16 cellular contexts compared by ENCODE assay signal in the genomic region with DNA sequence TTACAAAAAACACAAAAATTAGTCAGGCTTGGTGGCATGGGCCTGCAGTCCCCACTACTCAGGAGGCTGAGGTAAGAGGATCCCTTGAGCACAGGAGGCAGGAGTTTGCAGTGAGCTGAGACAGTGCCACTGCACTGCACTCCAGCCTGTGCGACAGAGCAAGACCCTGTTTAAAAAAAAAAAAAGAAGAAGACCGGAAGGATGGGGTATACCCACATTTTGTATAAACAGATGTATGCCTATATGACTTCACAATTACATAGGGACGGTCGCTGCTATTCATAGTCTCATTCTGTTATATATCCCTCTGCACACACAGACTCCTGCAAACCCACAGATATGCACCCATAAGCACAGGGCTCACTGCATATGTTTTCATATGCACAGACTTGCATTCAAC. TPM values are rescaled to one million over a fixed set of nuclear protein-coding genes. Genes with fewer than 3 reads are reported as not detected.
DNase-seq lines count a peak whose midpoint lies in the region; ATAC-seq, FAIRE-seq and TF ChIP-seq lines count a peak whose summit lies in the region.
"Had no signal": no experiment of that assay in that cellular context is flagged by ENCODE, and none has a peak within 500 bp of the region (broad histone marks: within the 10 kb centered on the region; RNA-seq: fewer than 3 reads in every experiment).

No MANE protein-coding gene starts in this region.

- CTCF ChIA-PET in H1 (lab: Charles Lee; ENCODE audit: partially characterized antibody): interaction anchor here (0.9 to 1.6 kb wide), 3 partner anchors 8 to 52 kb away, joined by 3 read pairs; no protein-coding TSS in a partner anchor

- H3K27me3 ChIP-seq in BLaER1 treated with 17β-estradiol and CSF1 and Interleukin-3, amounts not matched to agents 10 nM and 100 nM: no peaks in the 10 kb centered on the region
- no peaks in the 10 kb centered on the region for H3K27me3 ChIP-seq in SU-DHL-6 (ENCODE audit: low read length)
- H3K27me3 ChIP-seq in H1 (replicated peaks in 1 of 4; ENCODE audit: control insufficient read depth in 3 of 4, extremely low read depth in 1 of 4, insufficient read depth in 3 of 4, low read length in 3 of 4): no peaks in the 10 kb centered on the region
- no peaks in the 10 kb centered on the region for H3K27me3 ChIP-seq in MG63
- H3K27me3 ChIP-seq: BE2C had no signal

- no peak overlapping the region for H3K23ac ChIP-seq in H1 (ENCODE audit: insufficient read length)

- no peak overlapping the region for H4K5ac ChIP-seq in H1 (ENCODE audit: insufficient read length, low read depth, low read length)

- no peak overlapping the region for H4K8ac ChIP-seq in H1 (ENCODE audit: extremely low read depth, insufficient read depth, low read length)

- H2BK15ac ChIP-seq in H1 (ENCODE audit: low read length): no peak overlapping the region

- TF ChIP-seq EP300 in H1 (IDR thresholded peaks at IDR 0.05; ENCODE audit: borderline replicate concordance in 1 of 2, low read depth in 2 of 2, low read length in 2 of 2): no peak

- H2BK120ac ChIP-seq in H1 (replicated peaks; ENCODE audit: low read depth, low read length): no peak overlapping the region

- H2AFZ ChIP-seq in SU-DHL-6 (ENCODE audit: low read depth, low read length, severe bottlenecking): no peak overlapping the region
- peak overlapping the region; percentile 65; the same call in 1 of the 2 replicates for H2AFZ ChIP-seq in H1 (ENCODE audit: low read length)

- peak overlapping the region; percentile 7 to 87 (median 77) for H3K4me2 ChIP-seq in BLaER1 treated with 17β-estradiol and CSF1 and Interleukin-3, amounts not matched to agents 10 nM and 100 nM
- H3K4me2 ChIP-seq in SU-DHL-6 (ENCODE audit: low read depth, low read length, poor library complexity, severe bottlenecking) (peak overlapping the region; percentile 63), H1 (ENCODE audit: insufficient read depth in 1 of 2, low read depth in 2 of 2, low read length in 2 of 2) (no peak overlapping the region)
- H3K4me2 ChIP-seq: KMS-11 had no signal

- WGBS in H1 (ENCODE audit: extremely low coverage in 1 of 2, insufficient coverage in 1 of 2, insufficient read length in 1 of 2, insufficient replicate concordance in 2 of 2, low coverage in 1 of 2, low lambda C conversion rate in 2 of 2, missing lambda C conversion rate in 1 of 2), 2 experiments: 90% methylated on average over 4 of the region's 4 CpGs; no CpG with 5 or more reads in 1 of the 2 experiments

- H2AK5ac ChIP-seq in H1 (ENCODE audit: low read depth, low read length): no peak overlapping the region

- no peaks in the 10 kb centered on the region for H3K9me3 ChIP-seq in BLaER1 treated with 17β-estradiol and CSF1 and Interleukin-3, amounts not matched to agents 10 nM and 100 nM (replicated peaks in 1 of 11)
- no peaks in the 10 kb centered on the region for H3K9me3 ChIP-seq in SU-DHL-6 (ENCODE audit: insufficient read depth, low read length)
- no peaks in the 10 kb centered on the region for H3K9me3 ChIP-seq in H1 (ENCODE audit: insufficient read depth in 2 of 2, low read depth in 1 of 2, low read length in 1 of 2)
- H3K9me3 ChIP-seq in MG63: no peaks in the 10 kb centered on the region
- H3K9me3 ChIP-seq: BE2C had no signal

- no peak overlapping the region for H3K56ac ChIP-seq in H1 (replicated peaks; ENCODE audit: insufficient read length, low read depth, low read length)

- H3K4me3 ChIP-seq in BLaER1 treated with 17β-estradiol and CSF1 and Interleukin-3, amounts not matched to agents 10 nM and 100 nM: peak overlapping the region in 1 of 10 experiments; percentile 7; a peak in 1 of 20 replicates
- H3K4me3 ChIP-seq in SU-DHL-6 (ENCODE audit: insufficient read depth, low read length, poor library complexity, severe bottlenecking) (peak overlapping the region; percentile 11), H1 (ENCODE audit: extremely low read depth in 1 of 4, insufficient read depth in 2 of 4, low read depth in 3 of 4, low read length in 4 of 4) (no peak overlapping the region), MG63 (no peak overlapping the region)

- TF ChIP-seq CTCF in SU-DHL-6 (IDR thresholded peaks at IDR 0.05; ENCODE audit: insufficient read depth, low read length, poor library complexity, severe bottlenecking): no peak
- TF ChIP-seq CTCF in H1 (IDR thresholded peaks at IDR 0.05; ENCODE audit: control extremely low read depth in 1 of 3, insufficient read depth in 1 of 3, low read depth in 1 of 3, low read length in 3 of 3): no peak

- no peaks in the 10 kb centered on the region for H4K20me1 ChIP-seq in BLaER1 treated with 17β-estradiol and CSF1 and Interleukin-3, amounts not matched to agents 10 nM and 100 nM
- H4K20me1 ChIP-seq in SU-DHL-6 (ENCODE audit: low read depth, low read length) (no peaks in the 10 kb centered on the region), H1 (replicated peaks in 1 of 2; ENCODE audit: control insufficient read depth in 1 of 2, insufficient read depth in 2 of 2, low read length in 2 of 2) (no peaks in the 10 kb centered on the region)

- POLR2A ChIA-PET in H1 (lab: Charles Lee; ENCODE audit: partially characterized antibody): no interaction called here

- no peak overlapping the region for H3K14ac ChIP-seq in H1 (ENCODE audit: insufficient read length)

- no peaks in the 10 kb centered on the region for H3K23me2 ChIP-seq in H1 (ENCODE audit: low read depth, low read length)

- H2BK20ac ChIP-seq in H1 (ENCODE audit: low read length): no peak overlapping the region

- H2BK5ac ChIP-seq in H1 (ENCODE audit: low read depth, low read length): no peak overlapping the region

- no peak overlapping the region for H2BK12ac ChIP-seq in H1 (ENCODE audit: low read depth, low read length)

- DNase-seq in H1 (ENCODE audit: low read depth in 1 of 2, low spot score in 2 of 2): no peak
- no peak for DNase-seq in UCSD-AML1 (lab: John Stamatoyannopoulos, UW; ENCODE audit: unreplicated experiment)
- no peak for DNase-seq in MG63
- DNase-seq: activated effector memory CD4-positive, alpha-beta T cell treated with Interleukin-2 at 50 U/mL for 16 hours; BE2C; NCI-H2081; SHP77 treated with DMSO at 0.1 percent for 48 hours; stimulated activated CD4-positive, alpha-beta T cell treated with anti-CD3 and anti-CD28 coated beads, Interleukin-1b, Interleukin-23, amount 100 ng/mL, for 48 hours had no signal

- no peak for TF ChIP-seq POLR2A in H1 (IDR thresholded peaks at IDR 0.05; ENCODE audit: control extremely low read depth in 1 of 2, low read depth in 2 of 2, low read length in 2 of 2)

- peak overlapping the region in 7 of 11 experiments; percentile 25 to 77 (median 71); a peak in 11 of 22 replicates for H3K9ac ChIP-seq in BLaER1 treated with 17β-estradiol and CSF1 and Interleukin-3, amounts not matched to agents 10 nM and 100 nM
- H3K9ac ChIP-seq in SU-DHL-6 (ENCODE audit: low read length): peak overlapping the region; percentile 49
- H3K9ac ChIP-seq in H1 (replicated peaks in 1 of 4; ENCODE audit: extremely low read depth in 1 of 4, low read depth in 3 of 4, low read length in 3 of 4): no peak overlapping the region
- H3K9ac ChIP-seq: KMS-11 had no signal

- peaks cover 22% of the 10 kb centered on the region for H3K79me2 ChIP-seq in SU-DHL-6 (ENCODE audit: insufficient read depth, low read length)
- H3K79me2 ChIP-seq in H1 (ENCODE audit: control insufficient read depth in 1 of 2, insufficient read depth in 2 of 2, low read length in 2 of 2): no peaks in the 10 kb centered on the region

- H3K79me1 ChIP-seq in H1 (ENCODE audit: low read depth, low read length): no peaks in the 10 kb centered on the region

- peak overlapping the region in 8 of 11 experiments; percentile 55 to 89 (median 77); a peak in 17 of 22 replicates for H3K27ac ChIP-seq in BLaER1 treated with 17β-estradiol and CSF1 and Interleukin-3, amounts not matched to agents 10 nM and 100 nM
- H3K27ac ChIP-seq in SU-DHL-6 (ENCODE audit: low read depth, low read length): peak overlapping the region; percentile 97
- no peak overlapping the region for H3K27ac ChIP-seq in H1 (ENCODE audit: low read depth, low read length)
- H3K27ac ChIP-seq: KMS-11, VCaP had no signal

- H3K36me3 ChIP-seq in BLaER1 treated with 17β-estradiol and CSF1 and Interleukin-3, amounts not matched to agents 10 nM and 100 nM: no peaks in the 10 kb centered on the region
- H3K36me3 ChIP-seq in SU-DHL-6 (ENCODE audit: low read length) (no peaks in the 10 kb centered on the region), H1 (ENCODE audit: control insufficient read depth in 2 of 4, insufficient read depth in 4 of 4, low read length in 3 of 4) (no peaks in the 10 kb centered on the region), MG63 (no peaks in the 10 kb centered on the region)
- H3K36me3 ChIP-seq: BE2C had no signal

- no peak overlapping the region for H4K91ac ChIP-seq in H1 (replicated peaks; ENCODE audit: insufficient read length, low read length)

- peaks cover 23 to 51% (median 46%) of the 10 kb centered on the region in 10 experiments for H3K4me1 ChIP-seq in BLaER1 treated with 17β-estradiol and CSF1 and Interleukin-3, amounts not matched to agents 10 nM and 100 nM
- H3K4me1 ChIP-seq in H1 (replicated peaks in 1 of 4; ENCODE audit: control insufficient read depth in 3 of 4, insufficient read depth in 4 of 4, low read length in 3 of 4): peaks cover 0 to 3% (median 2%) of the 10 kb centered on the region in 4 experiments; a peak in 3 of 7 replicates
- H3K4me1 ChIP-seq: BE2C had no signal

- no peaks in the 10 kb centered on the region for H3K9me2 ChIP-seq in SU-DHL-6 (replicated peaks; ENCODE audit: insufficient read depth, low read length)

- H3F3A ChIP-seq in SU-DHL-6 (ENCODE audit: insufficient read depth): peaks cover 47% of the 10 kb centered on the region

- ATAC-seq in GM18907 (IDR thresholded peaks at IDR 0.05; ENCODE audit: unreplicated experiment): peak; percentile 54
- no peak for ATAC-seq in HG03139 (IDR thresholded peaks at IDR 0.05; ENCODE audit: unreplicated experiment)
- ATAC-seq in HG03095 (IDR thresholded peaks at IDR 0.05; ENCODE audit: unreplicated experiment): no peak

- no peak overlapping the region for H3K18ac ChIP-seq in H1 (ENCODE audit: extremely low read depth, low read length)

- no peak overlapping the region for H3K4ac ChIP-seq in H1 (replicated peaks; ENCODE audit: insufficient read length, low read depth, low read length)

- TF ChIP-seq RAD21 in H1 (IDR thresholded peaks at IDR 0.05 in 1 of 2, conservative IDR thresholded peaks at IDR 0.05 in 1 of 2; ENCODE audit: low read depth in 2 of 2, low read length in 2 of 2): no peak

- FAIRE-seq in H1 (lab: Jason Lieb, UNC): no peak
- FAIRE-seq: endothelial cell of umbilical vein had no signal

RNA-seq across cellular contexts. Expression of gene LCK, which starts 12.7 kb away (rescaled TPM):
- 71.6 and 75.3 TPM in 2 replicates for total RNA-seq in H1 (2021; fragmentation: NEBNext Ultra II Directional; extraction: Animal tissue kit (Norgen Biotek cat#: 25700))
- 99.2 and 122 TPM in 2 replicates for polyA plus RNA-seq in H1 (2011; rRNA removed)
- polyA plus RNA-seq in H1 (2011; cell fraction: cytosol; rRNA removed): 80.3 TPM
- polyA plus RNA-seq in H1 (2011; cell fraction: nucleus; rRNA removed): 138 TPM
- polyA plus RNA-seq in H1 (2012, experiment 1 of 2): 41.5 to 81.1 TPM (median 76.4 TPM) in 4 replicates
- polyA plus RNA-seq in H1 (2012, experiment 2 of 2): 82.1 TPM
- polyA plus RNA-seq in H1 (2013, experiment 1 of 2): 56.6 TPM
- polyA plus RNA-seq in H1 (2013, experiment 2 of 2): 56.6 TPM
- 85.2 and 111 TPM in 2 replicates for polyA minus RNA-seq in H1 (2011; rRNA and poly(A)+ RNA removed)
- 36.1 TPM for polyA minus RNA-seq in H1 (2011; cell fraction: cytosol; rRNA and poly(A)+ RNA removed)
- 49.8 TPM for polyA minus RNA-seq in H1 (2011; cell fraction: nucleus; rRNA and poly(A)+ RNA removed)
- not detected in 2 replicates for total RNA-seq in MG63 (2014; rRNA removed; shearing (Covaris generic); ENCODE audit: low replicate concordance)
- total RNA-seq: endothelial cell of umbilical vein had no signal

RNA-seq across cellular contexts. Expression of gene FAM167B, which starts 16.7 kb away (rescaled TPM):
- total RNA-seq in H1 (2021; fragmentation: NEBNext Ultra II Directional; extraction: Animal tissue kit (Norgen Biotek cat#: 25700)): 3.2 and 3.9 TPM in 2 replicates
- polyA plus RNA-seq in H1 (2011; rRNA removed): 2.8 and 4.2 TPM in 2 replicates
- 5.2 TPM for polyA plus RNA-seq in H1 (2011; cell fraction: cytosol; rRNA removed)
- 5.4 TPM for polyA plus RNA-seq in H1 (2011; cell fraction: nucleus; rRNA removed)
- polyA plus RNA-seq in H1 (2012, experiment 1 of 2): 1.9 to 5.2 TPM (median 4.2 TPM) in 4 replicates
- 1.3 TPM for polyA plus RNA-seq in H1 (2012, experiment 2 of 2)
- 3.7 TPM for polyA plus RNA-seq in H1 (2013, experiment 1 of 2)
- 2.9 TPM for polyA plus RNA-seq in H1 (2013, experiment 2 of 2)
- polyA minus RNA-seq in H1 (2011; rRNA and poly(A)+ RNA removed): 1.3 and 1.6 TPM in 2 replicates
- not detected for polyA minus RNA-seq in H1 (2011; cell fraction: cytosol; rRNA and poly(A)+ RNA removed)
- polyA minus RNA-seq in H1 (2011; cell fraction: nucleus; rRNA and poly(A)+ RNA removed): 1.00 TPM
- total RNA-seq in MG63 (2014; rRNA removed; shearing (Covaris generic); ENCODE audit: low replicate concordance): 0.30 TPM in 1 of 2 replicates, not detected in the other

RNA-seq across cellular contexts. Expression of gene HDAC1, which starts 28.1 kb away (rescaled TPM):
- 111 and 112 TPM in 2 replicates for total RNA-seq in H1 (2021; fragmentation: NEBNext Ultra II Directional; extraction: Animal tissue kit (Norgen Biotek cat#: 25700))
- 98.6 and 125 TPM in 2 replicates for polyA plus RNA-seq in H1 (2011; rRNA removed)
- polyA plus RNA-seq in H1 (2011; cell fraction: cytosol; rRNA removed): 167 TPM
- 117 TPM for polyA plus RNA-seq in H1 (2011; cell fraction: nucleus; rRNA removed)
- polyA plus RNA-seq in H1 (2012, experiment 1 of 2): 163 to 210 TPM (median 188 TPM) in 4 replicates
- polyA plus RNA-seq in H1 (2012, experiment 2 of 2): 40.2 TPM
- 75.4 TPM for polyA plus RNA-seq in H1 (2013, experiment 1 of 2)
- polyA plus RNA-seq in H1 (2013, experiment 2 of 2): 69.8 TPM
- 167 and 243 TPM in 2 replicates for polyA minus RNA-seq in H1 (2011; rRNA and poly(A)+ RNA removed)
- polyA minus RNA-seq in H1 (2011; cell fraction: cytosol; rRNA and poly(A)+ RNA removed): 62.5 TPM
- polyA minus RNA-seq in H1 (2011; cell fraction: nucleus; rRNA and poly(A)+ RNA removed): 104 TPM
- 88.0 and 98.3 TPM in 2 replicates for total RNA-seq in MG63 (2014; rRNA removed; shearing (Covaris generic); ENCODE audit: low replicate concordance)

RNA-seq across cellular contexts. Expression of gene EIF3I, which starts 41.5 kb away (rescaled TPM):
- 243 and 247 TPM in 2 replicates for total RNA-seq in H1 (2021; fragmentation: NEBNext Ultra II Directional; extraction: Animal tissue kit (Norgen Biotek cat#: 25700))
- 345 and 346 TPM in 2 replicates for polyA plus RNA-seq in H1 (2011; rRNA removed)
- 491 TPM for polyA plus RNA-seq in H1 (2011; cell fraction: cytosol; rRNA removed)
- 118 TPM for polyA plus RNA-seq in H1 (2011; cell fraction: nucleus; rRNA removed)
- polyA plus RNA-seq in H1 (2012, experiment 1 of 2): 274 to 311 TPM (median 295 TPM) in 4 replicates
- 304 TPM for polyA plus RNA-seq in H1 (2012, experiment 2 of 2)
- 151 TPM for polyA plus RNA-seq in H1 (2013, experiment 1 of 2)
- 164 TPM for polyA plus RNA-seq in H1 (2013, experiment 2 of 2)
- 427 and 480 TPM in 2 replicates for polyA minus RNA-seq in H1 (2011; rRNA and poly(A)+ RNA removed)
- polyA minus RNA-seq in H1 (2011; cell fraction: cytosol; rRNA and poly(A)+ RNA removed): 115 TPM
- polyA minus RNA-seq in H1 (2011; cell fraction: nucleus; rRNA and poly(A)+ RNA removed): 67.6 TPM
- 515 and 870 TPM in 2 replicates for total RNA-seq in MG63 (2014; rRNA removed; shearing (Covaris generic); ENCODE audit: low replicate concordance)

RNA-seq across cellular contexts. Expression of gene TMEM234, which starts 41.6 kb away (rescaled TPM):
- 8.9 TPM in 2 replicates for total RNA-seq in H1 (2021; fragmentation: NEBNext Ultra II Directional; extraction: Animal tissue kit (Norgen Biotek cat#: 25700))
- 8.6 and 8.7 TPM in 2 replicates for polyA plus RNA-seq in H1 (2011; rRNA removed)
- 8.4 TPM for polyA plus RNA-seq in H1 (2011; cell fraction: cytosol; rRNA removed)
- 35.6 TPM for polyA plus RNA-seq in H1 (2011; cell fraction: nucleus; rRNA removed)
- 9.2 to 11.2 TPM (median 10.1 TPM) in 4 replicates for polyA plus RNA-seq in H1 (2012, experiment 1 of 2)
- 11.5 TPM for polyA plus RNA-seq in H1 (2012, experiment 2 of 2)
- polyA plus RNA-seq in H1 (2013, experiment 1 of 2): 7.5 TPM
- 7.6 TPM for polyA plus RNA-seq in H1 (2013, experiment 2 of 2)
- 22.9 and 24.8 TPM in 2 replicates for polyA minus RNA-seq in H1 (2011; rRNA and poly(A)+ RNA removed)
- polyA minus RNA-seq in H1 (2011; cell fraction: cytosol; rRNA and poly(A)+ RNA removed): 7.0 TPM
- 28.7 TPM for polyA minus RNA-seq in H1 (2011; cell fraction: nucleus; rRNA and poly(A)+ RNA removed)
- 12.2 and 14.5 TPM in 2 replicates for total RNA-seq in MG63 (2014; rRNA removed; shearing (Covaris generic); ENCODE audit: low replicate concordance)

Comparison
In these comparisons a context has a peak if more than half of its experiments do, and no peak if none do; other contexts are left out.
1. H3K4me2 ChIP-seq: peak in BLaER1 treated with 17β-estradiol and CSF1 and Interleukin-3, amounts not matched to agents 10 nM and 100 nM (11 of 11) and SU-DHL-6 (single experiment); none in H1 (0 of 2).
2. H3K9ac ChIP-seq: peak in BLaER1 treated with 17β-estradiol and CSF1 and Interleukin-3, amounts not matched to agents 10 nM and 100 nM (7 of 11) and SU-DHL-6 (single experiment); none in H1 (0 of 4).
3. RNA of gene LCK, which starts 12.7 kb away (total RNA-seq): 71.6 to 75.3 TPM in H1; not detected in MG63; every median in the first group is over 10 times any median in the second.